1 cellular context compared by ENCODE assay signal in genomic region chr17:50065056-50065455, GRCh38.
TF ChIP-seq lines count a peak whose summit lies in the region.

No MANE protein-coding gene starts in this region.

TF ChIP-seq in HCT116, 20 proteins besides CTCF, POLR2A, EP300 and RAD21 (continued from another document):
- TF ChIP-seq REST (IDR thresholded peaks at IDR 0.05; ENCODE audit: low read depth) (no peak), ZFX (IDR thresholded peaks at IDR 0.05) (no peak), EZH2 (IDR thresholded peaks at IDR 0.05) (no peak)
TF ChIP-seq in HCT116: peak in this region for 0.
